Comparison of ENCODE assay signal across 24 cellular contexts in genomic region chr20:2365666-2366065, GRCh38. TPM values are rescaled to one million over a fixed set of nuclear protein-coding genes. Genes with fewer than 3 reads are reported as not detected.
DNase-seq lines count a peak whose midpoint lies in the region; ATAC-seq, FAIRE-seq and TF ChIP-seq lines count a peak whose summit lies in the region.
"Had no signal": no experiment of that assay in that cellular context is flagged by ENCODE, and none has a peak within 500 bp of the region (broad histone marks: within the 10 kb centered on the region; RNA-seq: fewer than 3 reads in every experiment).

No MANE protein-coding gene starts in this region.

- H3K27me3 ChIP-seq in esophagus muscularis mucosa, result peaks cover 0 to 3% (median 0%) of the 10 kb centered on the region in 4 donors

- intact Hi-C loops in activated CD4-positive, alpha-beta T cell treated with anti-CD3 and anti-CD28 coated beads, Interleukin-2, amount 10 ng/mL, durations not matched to agents 24 days and 14 days (cut with micrococcal nuclease), result no loop called here
- intact Hi-C loops in esophagus muscularis mucosa (cut with DNase I), result no loop called here

- H3K36me3 ChIP-seq in esophagus muscularis mucosa, result no peaks in the 10 kb centered on the region

- ATAC-seq in omental fat pad (ENCODE audit: low FRiP score), result no peak
- ATAC-seq: CD8-positive, alpha-beta T cell; GM12878; GM23338; HCT116 had no signal

- TF ChIP-seq EP300 in esophagus muscularis mucosa (IDR thresholded peaks at IDR 0.05), result no peak

- H3K27ac Mint-ChIP-seq in activated CD4-positive, alpha-beta T cell treated with anti-CD3 and anti-CD28 coated beads, Interleukin-2, amount 10 ng/mL, durations not matched to agents 24 days and 14 days, result no peak overlapping the region
- H3K27ac Mint-ChIP-seq: CD4-positive, CD25-positive, alpha-beta regulatory T cell; CD8-positive, alpha-beta T cell; GM23338; H9; HFFc6 had no signal

- no peak for TF ChIP-seq POLR2A in esophagus muscularis mucosa (IDR thresholded peaks at IDR 0.05; ENCODE audit: low read depth)

- no peak for FAIRE-seq in GM19239 (lab: Jason Lieb, UNC)
- FAIRE-seq: D721Med, GM12878 had no signal

- no peak overlapping the region for H3K27ac ChIP-seq in esophagus muscularis mucosa (replicated peaks in 1 of 4)

- peaks cover 9% of the 10 kb centered on the region for H3K9me3 Mint-ChIP-seq in activated CD4-positive, alpha-beta T cell treated with anti-CD3 and anti-CD28 coated beads, Interleukin-2, amount 10 ng/mL, durations not matched to agents 24 days and 14 days

- peaks cover 0 to 19% (median 9%) of the 10 kb centered on the region in 4 donors for H3K9me3 ChIP-seq in esophagus muscularis mucosa

- WGBS in esophagus muscularis mucosa, result 87% methylated on average over 3 of the region's 3 CpGs

- H3K4me1 Mint-ChIP-seq in activated CD4-positive, alpha-beta T cell treated with anti-CD3 and anti-CD28 coated beads, Interleukin-2, amount 10 ng/mL, durations not matched to agents 24 days and 14 days, result no peaks in the 10 kb centered on the region
- H3K4me1 Mint-ChIP-seq: CD4-positive, CD25-positive, alpha-beta regulatory T cell had no signal

- H3K27me3 Mint-ChIP-seq in activated CD4-positive, alpha-beta T cell treated with anti-CD3 and anti-CD28 coated beads, Interleukin-2, amount 10 ng/mL, durations not matched to agents 24 days and 14 days, result peaks cover 52% of the 10 kb centered on the region

- no peak overlapping the region for H3K4me3 ChIP-seq in esophagus muscularis mucosa
- H3K4me3 ChIP-seq: GM12878, GM23338 had no signal

- H3K4me3 Mint-ChIP-seq in activated CD4-positive, alpha-beta T cell treated with anti-CD3 and anti-CD28 coated beads, Interleukin-2, amount 10 ng/mL, durations not matched to agents 24 days and 14 days, result no peak overlapping the region
- H3K4me3 Mint-ChIP-seq: CD4-positive, CD25-positive, alpha-beta regulatory T cell; CD8-positive, alpha-beta T cell; GM23338; H9; HFFc6 had no signal

- peaks cover 2% of the 10 kb centered on the region for H3K36me3 Mint-ChIP-seq in activated CD4-positive, alpha-beta T cell treated with anti-CD3 and anti-CD28 coated beads, Interleukin-2, amount 10 ng/mL, durations not matched to agents 24 days and 14 days (ENCODE audit: low read depth)
- H3K36me3 Mint-ChIP-seq: CD4-positive, CD25-positive, alpha-beta regulatory T cell; CD8-positive, alpha-beta T cell had no signal

- TF ChIP-seq CTCF in esophagus muscularis mucosa (IDR thresholded peaks at IDR 0.05), result no peak
- TF ChIP-seq CTCF in omental fat pad (IDR thresholded peaks at IDR 0.05), result no peak

- no peaks in the 10 kb centered on the region for H3K4me1 ChIP-seq in esophagus muscularis mucosa
- H3K4me1 ChIP-seq: Caco-2 had no signal

- peak; percentile 34 for DNase-seq in activated CD4-positive, alpha-beta T cell treated with anti-CD3 and anti-CD28 coated beads, Interleukin-2, amount 10 ng/mL, durations not matched to agents 24 days and 14 days
- DNase-seq in activated CD4-positive, alpha-beta T cell treated with anti-CD3 and anti-CD28 coated beads, Interleukin-2, amount 50 U/mL, for 4 hours, result no peak
- DNase-seq in M059J (ENCODE audit: low read depth), result peak; percentile 36
- DNase-seq in esophagus muscularis mucosa (ENCODE audit: extremely low spot score), result peak; percentile 80
- DNase-seq in UCSD-AML1 (lab: John Stamatoyannopoulos, UW; ENCODE audit: unreplicated experiment), result no peak
- DNase-seq in omental fat pad (ENCODE audit: low spot score), result no peak
- no peak for DNase-seq in GM19239 (ENCODE audit: insufficient read length, low spot score)
- DNase-seq: 8988T; C1 segment of cervical spinal cord; Caco-2; CD4-positive, CD25-positive, alpha-beta regulatory T cell; CD8-positive, alpha-beta T cell; DMS 273 treated with DMSO at 0.1 percent for 48 hours; DMS79; EL; GDM1; H9; HFFc6 had no signal

RNA-seq across cellular contexts. Expression of gene TGM6, which starts 15.0 kb away (rescaled TPM):
- not detected in 2 replicates for total RNA-seq in activated CD4-positive, alpha-beta T cell treated with anti-CD3 and anti-CD28 coated beads, Interleukin-2, amount 10 ng/mL, durations not matched to agents 24 days and 14 days
- total RNA-seq in M059J (2014; rRNA removed; shearing (Covaris generic)), result not detected in 2 replicates
- total RNA-seq in esophagus muscularis mucosa (not detected), omental fat pad (not detected)
- total RNA-seq: A673; Caco-2; CD4-positive, CD25-positive, alpha-beta regulatory T cell; CD8-positive, alpha-beta T cell; GM12878; GM23338; H4; H9; HFFc6 had no signal

Comparison
In these comparisons a context has a peak if more than half of its experiments do, and no peak if none do; other contexts are left out.
1. DNase-seq: peak in activated CD4-positive, alpha-beta T cell treated with anti-CD3 and anti-CD28 coated beads, Interleukin-2, amount 10 ng/mL, durations not matched to agents 24 days and 14 days (single experiment), M059J (single experiment) and esophagus muscularis mucosa (single experiment); none in activated CD4-positive, alpha-beta T cell treated with anti-CD3 and anti-CD28 coated beads, Interleukin-2, amount 50 U/mL, for 4 hours (0 of 2), UCSD-AML1 (single experiment), omental fat pad (single experiment) and GM19239 (single experiment).